Comparison of ENCODE assay signal across 25 cellular contexts in genomic region chr6:12064538-12064937, GRCh38. TPM values are rescaled to one million over a fixed set of nuclear protein-coding genes. Genes with fewer than 3 reads are reported as not detected.
DNase-seq lines count a peak whose midpoint lies in the region; ATAC-seq and TF ChIP-seq lines count a peak whose summit lies in the region.
"Had no signal": no experiment of that assay in that cellular context is flagged by ENCODE, and none has a peak within 500 bp of the region (broad histone marks: within the 10 kb centered on the region; RNA-seq: fewer than 3 reads in every experiment).

No MANE protein-coding gene starts in this region.

- TF ChIP-seq CTCF in dorsolateral prefrontal cortex (IDR thresholded peaks at IDR 0.05 in 54 of 56, conservative IDR thresholded peaks at IDR 0.05 in 2 of 56; ENCODE audit: low read depth in 1 of 56, partially characterized antibody in 56 of 56) = no peak
- TF ChIP-seq CTCF in WTC11 (IDR thresholded peaks at IDR 0.05) = no peak

- H3K4me1 Mint-ChIP-seq in activated T-cell treated with anti-CD3 and anti-CD28 coated beads, Interleukin-2, amount 50 U/mL, for 72 hours (ENCODE audit: low read depth) = peaks cover 76% of the 10 kb centered on the region
- H3K4me1 Mint-ChIP-seq in IgD-negative memory B cell (peaks cover 30 to 49% (median 33%) of the 10 kb centered on the region in 3 donors), WTC11 (peaks cover 34% of the 10 kb centered on the region)
- peaks cover 59% of the 10 kb centered on the region for H3K4me1 Mint-ChIP-seq in activated naive CD8-positive, alpha-beta T cell treated with anti-CD3 and anti-CD28 coated beads for 36 hours
- H3K4me1 Mint-ChIP-seq in stimulated activated memory B cell treated with anti-CD40 and anti-IgM and Interleukin-4, amounts not matched to agents 10 μg/mL and 1 μg/mL and 100 μg/mL, for 72 hours = peaks cover 56% of the 10 kb centered on the region

- H3K27ac Mint-ChIP-seq in activated T-cell treated with anti-CD3 and anti-CD28 coated beads, Interleukin-2, amount 50 U/mL, for 72 hours = peak overlapping the region; percentile 80
- H3K27ac Mint-ChIP-seq in IgD-negative memory B cell (peak overlapping the region in 2 of 3 donors; percentile 29 to 78), WTC11 (no peak overlapping the region)
- peak overlapping the region; percentile 40 for H3K27ac Mint-ChIP-seq in activated naive CD8-positive, alpha-beta T cell treated with anti-CD3 and anti-CD28 coated beads for 36 hours
- peak overlapping the region; percentile 88 for H3K27ac Mint-ChIP-seq in stimulated activated memory B cell treated with anti-CD40 and anti-IgM and Interleukin-4, amounts not matched to agents 10 μg/mL and 1 μg/mL and 100 μg/mL, for 72 hours

- CTCF ChIA-PET in WTC11 (lab: Charles Lee) = no interaction called here

- H3K27ac ChIP-seq in dorsolateral prefrontal cortex = peak overlapping the region in 3 of 59 donors; percentile 7 to 13 (median 9)
- H3K27ac ChIP-seq: BLaER1 treated with 17β-estradiol and CSF1 and Interleukin-3, amounts not matched to agents 10 nM and 100 nM; left ventricle myocardium inferior; uterus had no signal

- H3K27me3 Mint-ChIP-seq in activated T-cell treated with anti-CD3 and anti-CD28 coated beads, Interleukin-2, amount 50 U/mL, for 72 hours (ENCODE audit: low read depth) = no peaks in the 10 kb centered on the region
- no peaks in the 10 kb centered on the region for H3K27me3 Mint-ChIP-seq in IgD-negative memory B cell
- H3K27me3 Mint-ChIP-seq in activated naive CD8-positive, alpha-beta T cell treated with anti-CD3 and anti-CD28 coated beads for 36 hours = no peaks in the 10 kb centered on the region
- H3K27me3 Mint-ChIP-seq in stimulated activated memory B cell treated with anti-CD40 and anti-IgM and Interleukin-4, amounts not matched to agents 10 μg/mL and 1 μg/mL and 100 μg/mL, for 72 hours = no peaks in the 10 kb centered on the region
- no peaks in the 10 kb centered on the region for H3K27me3 Mint-ChIP-seq in WTC11 (ENCODE audit: low read depth)
- H3K27me3 Mint-ChIP-seq: central memory CD8-positive, alpha-beta T cell had no signal

- POLR2A ChIA-PET in WTC11 (lab: Charles Lee) = no interaction called here

- no peak for DNase-seq in activated T-cell treated with anti-CD3 and anti-CD28 coated beads, Interleukin-2, amount 50 U/mL, for 72 hours
- no peak for DNase-seq in activated T-cell treated with anti-CD3 and anti-CD28 coated beads, Interleukin-2, amount 50 U/mL, for 48 hours
- no peak for DNase-seq in activated naive CD8-positive, alpha-beta T cell treated with anti-CD3 and anti-CD28 coated beads for 36 hours
- DNase-seq in dorsolateral prefrontal cortex (no peak), WTC11 (ENCODE audit: low spot score) (no peak)
- DNase-seq: ACHN; activated CD4-positive, alpha-beta T cell treated with anti-CD3 and anti-CD28 coated beads for 1 hour; activated CD8-positive, alpha-beta memory T cell treated with anti-CD3 and anti-CD28 coated beads, Interleukin-2, amount 50 U/mL, for 48 hours; activated naive CD4-positive, alpha-beta T cell treated with anti-CD3 and anti-CD28 coated beads, Interleukin-2, amount 50 U/mL, for 16 hours; heart right ventricle; KBM-7; left ventricle myocardium inferior; midbrain; NCI-H526 treated with DMSO at 0.1 percent for 48 hours; posterior cingulate gyrus; stimulated activated CD8-positive, alpha-beta memory T cell treated with anti-CD3 and anti-CD28 coated beads, Interleukin-4, amount 100 ng/mL, for 48 hours; uterus had no signal

- no peak overlapping the region for H3K4me3 ChIP-seq in dorsolateral prefrontal cortex
- H3K4me3 ChIP-seq: BLaER1 treated with 17β-estradiol and CSF1 and Interleukin-3, amounts not matched to agents 10 nM and 100 nM; HAP-1; heart right ventricle; left ventricle myocardium inferior; uterus had no signal

- H3K4me3 Mint-ChIP-seq in activated T-cell treated with anti-CD3 and anti-CD28 coated beads, Interleukin-2, amount 50 U/mL, for 72 hours = peak overlapping the region; percentile 57 to 58
- H3K4me3 Mint-ChIP-seq in IgD-negative memory B cell (peak overlapping the region in 3 of 4 donors; percentile 1 to 80 (median 55)), WTC11 (no peak overlapping the region)
- H3K4me3 Mint-ChIP-seq in activated naive CD8-positive, alpha-beta T cell treated with anti-CD3 and anti-CD28 coated beads for 36 hours = no peak overlapping the region
- peak overlapping the region; percentile 34 for H3K4me3 Mint-ChIP-seq in stimulated activated memory B cell treated with anti-CD40 and anti-IgM and Interleukin-4, amounts not matched to agents 10 μg/mL and 1 μg/mL and 100 μg/mL, for 72 hours
- H3K4me3 Mint-ChIP-seq: central memory CD8-positive, alpha-beta T cell; neural crest cell had no signal

- intact Hi-C loops in dorsolateral prefrontal cortex (cut with DNase I) = no loop called here

- no peaks in the 10 kb centered on the region for H3K27me3 ChIP-seq in dorsolateral prefrontal cortex
- H3K27me3 ChIP-seq: BLaER1 treated with 17β-estradiol and CSF1 and Interleukin-3, amounts not matched to agents 10 nM and 100 nM; heart right ventricle; uterus had no signal

- H3K36me3 Mint-ChIP-seq in activated T-cell treated with anti-CD3 and anti-CD28 coated beads, Interleukin-2, amount 50 U/mL, for 72 hours (ENCODE audit: insufficient read depth in 2 of 2) = peaks cover 0 to 3% of the 10 kb centered on the region in 2 donors
- H3K36me3 Mint-ChIP-seq in IgD-negative memory B cell (no peaks in the 10 kb centered on the region), WTC11 (no peaks in the 10 kb centered on the region)
- H3K36me3 Mint-ChIP-seq in activated naive CD8-positive, alpha-beta T cell treated with anti-CD3 and anti-CD28 coated beads for 36 hours = peaks cover 21% of the 10 kb centered on the region
- H3K36me3 Mint-ChIP-seq in stimulated activated memory B cell treated with anti-CD40 and anti-IgM and Interleukin-4, amounts not matched to agents 10 μg/mL and 1 μg/mL and 100 μg/mL, for 72 hours = peaks cover 19% of the 10 kb centered on the region

- peak; percentile 11 to 28 for ATAC-seq in activated T-cell treated with anti-CD3 and anti-CD28 coated beads, Interleukin-2, amount 50 U/mL, for 72 hours (replicated peaks in 1 of 2)
- ATAC-seq in stimulated activated memory B cell treated with anti-CD40 and anti-IgM and Interleukin-4, amounts not matched to agents 10 μg/mL and 1 μg/mL and 100 μg/mL, for 72 hours = no peak
- ATAC-seq in HG03469 (IDR thresholded peaks at IDR 0.05; ENCODE audit: unreplicated experiment) (no peak), WTC11 (no peak)
- ATAC-seq: sciatic nerve had no signal

- H3K9me3 Mint-ChIP-seq in activated T-cell treated with anti-CD3 and anti-CD28 coated beads, Interleukin-2, amount 50 U/mL, for 72 hours = no peaks in the 10 kb centered on the region
- no peaks in the 10 kb centered on the region for H3K9me3 Mint-ChIP-seq in IgD-negative memory B cell
- no peaks in the 10 kb centered on the region for H3K9me3 Mint-ChIP-seq in activated naive CD8-positive, alpha-beta T cell treated with anti-CD3 and anti-CD28 coated beads for 36 hours
- H3K9me3 Mint-ChIP-seq in stimulated activated memory B cell treated with anti-CD40 and anti-IgM and Interleukin-4, amounts not matched to agents 10 μg/mL and 1 μg/mL and 100 μg/mL, for 72 hours = peaks cover 3% of the 10 kb centered on the region
- H3K9me3 Mint-ChIP-seq in WTC11 = no peaks in the 10 kb centered on the region
- H3K9me3 Mint-ChIP-seq: central memory CD8-positive, alpha-beta T cell; neural crest cell had no signal

TF ChIP-seq in WTC11, 78 proteins besides CTCF, POLR2A, EP300 and RAD21 (continues in another document):
- TF ChIP-seq ZNF232 (CRISPR knock-in tag; IDR thresholded peaks at IDR 0.05) (no peak), USF1 (CRISPR knock-in tag; IDR thresholded peaks at IDR 0.05) (no peak), OVOL2 (CRISPR knock-in tag; IDR thresholded peaks at IDR 0.05; ENCODE audit: borderline replicate concordance) (no peak), HMGXB4 (CRISPR knock-in tag; IDR thresholded peaks at IDR 0.05) (no peak), FOXP1 (CRISPR knock-in tag; IDR thresholded peaks at IDR 0.05; ENCODE audit: borderline replicate concordance) (no peak)

RNA-seq across cellular contexts. Expression of gene HIVEP1, which starts 52.4 kb away (rescaled TPM):
- 10 to 100 TPM; 70.1 to 77.0 TPM for total RNA-seq in activated T-cell treated with anti-CD3 and anti-CD28 coated beads, Interleukin-2, amount 50 U/mL, for 72 hours
- polyA plus RNA-seq in IgD-negative memory B cell = 14.7 TPM
- total RNA-seq in activated naive CD8-positive, alpha-beta T cell treated with anti-CD3 and anti-CD28 coated beads for 36 hours = 10 to 100 TPM; 33.9 to 41.9 TPM
- total RNA-seq in dorsolateral prefrontal cortex = 10 to 100 TPM; 24.9 to 56.3 (median 41.0) TPM
- 19.9 to 24.3 TPM (median 20.9 TPM) in 3 replicates for total RNA-seq in WTC11 (2021)

Comparison
In these comparisons a context has a peak if more than half of its experiments do, and no peak if none do; other contexts are left out.
1. ATAC-seq: peak in activated T-cell treated with anti-CD3 and anti-CD28 coated beads, Interleukin-2, amount 50 U/mL, for 72 hours (2 of 2); none in stimulated activated memory B cell treated with anti-CD40 and anti-IgM and Interleukin-4, amounts not matched to agents 10 μg/mL and 1 μg/mL and 100 μg/mL, for 72 hours (single experiment), HG03469 (single experiment) and WTC11 (single experiment).
2. H3K4me3 Mint-ChIP-seq: peak in activated T-cell treated with anti-CD3 and anti-CD28 coated beads, Interleukin-2, amount 50 U/mL, for 72 hours (2 of 2), IgD-negative memory B cell (3 of 4) and stimulated activated memory B cell treated with anti-CD40 and anti-IgM and Interleukin-4, amounts not matched to agents 10 μg/mL and 1 μg/mL and 100 μg/mL, for 72 hours (single experiment); none in activated naive CD8-positive, alpha-beta T cell treated with anti-CD3 and anti-CD28 coated beads for 36 hours (single experiment) and WTC11 (single experiment).